In the genomic region with DNA sequence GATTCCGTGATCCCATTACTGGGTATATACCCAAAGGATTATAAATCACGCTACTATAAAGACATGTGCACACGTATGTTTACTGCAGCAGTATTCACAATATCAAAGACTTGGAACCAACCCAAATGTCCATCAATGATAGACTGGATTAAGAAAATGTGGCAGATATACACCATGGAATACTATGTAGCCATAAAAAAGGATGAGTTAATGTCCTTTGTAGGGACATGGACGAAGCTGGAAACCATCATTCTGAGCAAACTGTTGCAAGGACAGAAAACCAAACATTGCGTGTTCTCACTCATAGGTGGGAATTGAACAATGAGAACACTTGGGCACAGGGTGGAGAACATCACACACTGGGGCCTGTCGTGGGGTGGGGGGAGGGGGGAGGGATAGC, we compare ENCODE assay signal across 11 cellular contexts. TPM values are rescaled to one million over a fixed set of nuclear protein-coding genes. Genes with fewer than 3 reads are reported as not detected.
"Had no signal": no experiment of that assay in that cellular context is flagged by ENCODE, and none has a peak within 500 bp of the region (broad histone marks: within the 10 kb centered on the region; RNA-seq: fewer than 3 reads in every experiment).

No MANE protein-coding gene starts in this region.

RNA-seq across cellular contexts. Expression of gene ATP2B2, which starts 35.0 kb away (rescaled TPM):
- total RNA-seq: kidney epithelial cell; left ventricle myocardium inferior; left ventricle myocardium superior; lung microvascular endothelial cell; mammary epithelial cell; mesothelial cell of epicardium; mononuclear cell; naive thymus-derived CD4-positive, alpha-beta T cell had no signal
- polyA plus RNA-seq: immature natural killer cell; keratinocyte; lung; mammary epithelial cell; naive thymus-derived CD4-positive, alpha-beta T cell had no signal
